ENCODE assay signal across 1 cellular context in the genomic region with DNA sequence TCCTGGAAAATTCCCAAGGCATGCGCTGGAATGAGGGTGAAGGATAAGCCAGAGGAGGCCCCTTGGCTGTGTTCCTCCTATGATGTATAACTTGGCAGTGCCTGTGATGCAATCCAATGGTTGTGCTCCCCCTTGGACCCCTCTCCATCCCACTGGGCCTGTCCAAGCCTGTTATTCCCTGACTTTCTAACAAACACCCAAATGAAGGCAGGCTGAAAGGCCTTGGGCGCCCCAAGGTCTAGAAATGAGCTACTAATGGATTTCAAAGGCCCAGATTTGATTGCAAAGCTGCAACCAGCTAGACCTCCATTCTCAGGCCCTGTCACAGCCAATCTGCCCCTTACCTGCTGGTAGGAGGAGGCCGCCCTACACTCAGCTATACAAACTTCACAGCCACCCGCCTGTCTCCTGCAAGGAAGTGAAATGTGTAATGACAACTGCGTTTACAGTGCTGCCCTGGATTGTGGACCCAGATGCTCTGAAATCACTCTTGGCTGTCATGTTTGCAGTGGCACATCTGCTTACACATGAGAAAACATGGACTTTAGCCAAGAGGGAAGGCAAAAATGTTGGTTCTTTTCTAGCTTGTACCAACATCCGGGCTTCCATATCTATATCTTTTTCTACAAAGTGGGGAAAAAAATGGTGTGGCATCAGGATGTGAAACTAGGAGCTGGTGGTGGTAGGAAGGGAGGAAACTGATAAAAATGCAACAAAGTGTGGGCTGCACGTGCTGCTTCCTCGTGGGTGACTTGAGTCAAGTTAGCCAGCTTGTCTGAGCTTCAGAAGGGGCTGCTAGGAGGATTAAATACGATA.
TF ChIP-seq lines count a peak whose summit lies in the region.

No MANE protein-coding gene starts in this region.

TF ChIP-seq in HepG2, 621 proteins besides CTCF, POLR2A, EP300 and RAD21 (continued from another document and continues in another):
- TF ChIP-seq, protein P1, sequence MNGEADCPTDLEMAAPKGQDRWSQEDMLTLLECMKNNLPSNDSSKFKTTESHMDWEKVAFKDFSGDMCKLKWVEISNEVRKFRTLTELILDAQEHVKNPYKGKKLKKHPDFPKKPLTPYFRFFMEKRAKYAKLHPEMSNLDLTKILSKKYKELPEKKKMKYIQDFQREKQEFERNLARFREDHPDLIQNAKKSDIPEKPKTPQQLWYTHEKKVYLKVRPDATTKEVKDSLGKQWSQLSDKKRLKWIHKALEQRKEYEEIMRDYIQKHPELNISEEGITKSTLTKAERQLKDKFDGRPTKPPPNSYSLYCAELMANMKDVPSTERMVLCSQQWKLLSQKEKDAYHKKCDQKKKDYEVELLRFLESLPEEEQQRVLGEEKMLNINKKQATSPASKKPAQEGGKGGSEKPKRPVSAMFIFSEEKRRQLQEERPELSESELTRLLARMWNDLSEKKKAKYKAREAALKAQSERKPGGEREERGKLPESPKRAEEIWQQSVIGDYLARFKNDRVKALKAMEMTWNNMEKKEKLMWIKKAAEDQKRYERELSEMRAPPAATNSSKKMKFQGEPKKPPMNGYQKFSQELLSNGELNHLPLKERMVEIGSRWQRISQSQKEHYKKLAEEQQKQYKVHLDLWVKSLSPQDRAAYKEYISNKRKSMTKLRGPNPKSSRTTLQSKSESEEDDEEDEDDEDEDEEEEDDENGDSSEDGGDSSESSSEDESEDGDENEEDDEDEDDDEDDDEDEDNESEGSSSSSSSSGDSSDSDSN (CRISPR knock-in tag; IDR thresholded peaks at IDR 0.05), result peak; percentile 59; the same call in 1 of the 2 replicates
- TF ChIP-seq SMARCE1 (IDR thresholded peaks at IDR 0.05; ENCODE audit: borderline replicate concordance) (no peak), SUZ12 (IDR thresholded peaks at IDR 0.05; ENCODE audit: low read depth, low read length) (no peak), ZNF44 (CRISPR knock-in tag; IDR thresholded peaks at IDR 0.05) (no peak), STAG1 (CRISPR knock-in tag; IDR thresholded peaks at IDR 0.05) (peak; percentile 33), SAP130 (CRISPR knock-in tag; IDR thresholded peaks at IDR 0.05; ENCODE audit: low read depth) (peak; percentile 88), NFIC (IDR thresholded peaks at IDR 0.05; ENCODE audit: low read length) (peak; percentile 77; the same call in 1 of the 2 replicates), FOXJ3 (CRISPR knock-in tag; IDR thresholded peaks at IDR 0.05; ENCODE audit: borderline replicate concordance) (peak; percentile 86; the same call in 1 of the 2 replicates), ARNT2 (CRISPR knock-in tag; IDR thresholded peaks at IDR 0.05; ENCODE audit: low read depth) (no peak), ZNF737 (CRISPR knock-in tag; IDR thresholded peaks at IDR 0.05; ENCODE audit: borderline replicate concordance) (no peak), SRSF1 (optimal IDR thresholded peaks at IDR 0.05; ENCODE audit: low read depth, low read length) (no peak), FOSL2 (CRISPR knock-in tag; IDR thresholded peaks at IDR 0.05) (peak; percentile 86), ZNF563 (CRISPR knock-in tag; IDR thresholded peaks at IDR 0.05) (0 out of 2 replicates have a peak, but pooled peaks have one; percentile 19), HNRNPK (IDR thresholded peaks at IDR 0.05; ENCODE audit: low read depth, low read length, poor library complexity, severe bottlenecking) (no peak), ZNF839 (CRISPR knock-in tag; IDR thresholded peaks at IDR 0.05; ENCODE audit: borderline replicate concordance) (no peak), TAF1 (CRISPR knock-in tag; IDR thresholded peaks at IDR 0.05) (peak; percentile 47), NCOA2 (CRISPR knock-in tag; IDR thresholded peaks at IDR 0.05) (peak; percentile 86), REPIN1 (CRISPR knock-in tag; IDR thresholded peaks at IDR 0.05; ENCODE audit: borderline replicate concordance, low read depth) (no peak; the same call in 1 of the 2 replicates), ZNF263 (CRISPR knock-in tag; IDR thresholded peaks at IDR 0.05) (peak; percentile 84), ZNF253 (CRISPR knock-in tag; IDR thresholded peaks at IDR 0.05; ENCODE audit: borderline replicate concordance) (no peak), GPN1 (CRISPR knock-in tag; IDR thresholded peaks at IDR 0.05; ENCODE audit: borderline replicate concordance) (no peak), ZNF792 (CRISPR knock-in tag; IDR thresholded peaks at IDR 0.05) (0 out of 2 replicates have a peak, but pooled peaks have one; percentile 71), ZNF3 (CRISPR knock-in tag; IDR thresholded peaks at IDR 0.05) (no peak), NR2F6 (IDR thresholded peaks at IDR 0.05) (peak; percentile 60), NR2F6 (CRISPR knock-in tag; IDR thresholded peaks at IDR 0.05) (peak; percentile 77)
- TF ChIP-seq, protein P2, sequence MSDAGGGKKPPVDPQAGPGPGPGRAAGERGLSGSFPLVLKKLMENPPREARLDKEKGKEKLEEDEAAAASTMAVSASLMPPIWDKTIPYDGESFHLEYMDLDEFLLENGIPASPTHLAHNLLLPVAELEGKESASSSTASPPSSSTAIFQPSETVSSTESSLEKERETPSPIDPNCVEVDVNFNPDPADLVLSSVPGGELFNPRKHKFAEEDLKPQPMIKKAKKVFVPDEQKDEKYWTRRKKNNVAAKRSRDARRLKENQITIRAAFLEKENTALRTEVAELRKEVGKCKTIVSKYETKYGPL (CRISPR knock-in tag; IDR thresholded peaks at IDR 0.05), result no peak
- TF ChIP-seq, protein P3, sequence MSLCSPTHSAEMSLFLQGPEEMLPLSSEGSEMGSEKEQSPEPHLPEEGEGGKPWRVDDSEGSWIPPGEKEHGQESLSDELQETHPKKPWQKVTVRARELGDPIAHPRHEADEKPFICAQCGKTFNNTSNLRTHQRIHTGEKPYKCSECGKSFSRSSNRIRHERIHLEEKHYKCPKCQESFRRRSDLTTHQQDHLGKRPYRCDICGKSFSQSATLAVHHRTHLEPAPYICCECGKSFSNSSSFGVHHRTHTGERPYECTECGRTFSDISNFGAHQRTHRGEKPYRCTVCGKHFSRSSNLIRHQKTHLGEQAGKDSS (CRISPR knock-in tag; IDR thresholded peaks at IDR 0.05; ENCODE audit: borderline replicate concordance, low read depth), result no peak; the same call in 1 of the 2 replicates
- TF ChIP-seq, protein P4, sequence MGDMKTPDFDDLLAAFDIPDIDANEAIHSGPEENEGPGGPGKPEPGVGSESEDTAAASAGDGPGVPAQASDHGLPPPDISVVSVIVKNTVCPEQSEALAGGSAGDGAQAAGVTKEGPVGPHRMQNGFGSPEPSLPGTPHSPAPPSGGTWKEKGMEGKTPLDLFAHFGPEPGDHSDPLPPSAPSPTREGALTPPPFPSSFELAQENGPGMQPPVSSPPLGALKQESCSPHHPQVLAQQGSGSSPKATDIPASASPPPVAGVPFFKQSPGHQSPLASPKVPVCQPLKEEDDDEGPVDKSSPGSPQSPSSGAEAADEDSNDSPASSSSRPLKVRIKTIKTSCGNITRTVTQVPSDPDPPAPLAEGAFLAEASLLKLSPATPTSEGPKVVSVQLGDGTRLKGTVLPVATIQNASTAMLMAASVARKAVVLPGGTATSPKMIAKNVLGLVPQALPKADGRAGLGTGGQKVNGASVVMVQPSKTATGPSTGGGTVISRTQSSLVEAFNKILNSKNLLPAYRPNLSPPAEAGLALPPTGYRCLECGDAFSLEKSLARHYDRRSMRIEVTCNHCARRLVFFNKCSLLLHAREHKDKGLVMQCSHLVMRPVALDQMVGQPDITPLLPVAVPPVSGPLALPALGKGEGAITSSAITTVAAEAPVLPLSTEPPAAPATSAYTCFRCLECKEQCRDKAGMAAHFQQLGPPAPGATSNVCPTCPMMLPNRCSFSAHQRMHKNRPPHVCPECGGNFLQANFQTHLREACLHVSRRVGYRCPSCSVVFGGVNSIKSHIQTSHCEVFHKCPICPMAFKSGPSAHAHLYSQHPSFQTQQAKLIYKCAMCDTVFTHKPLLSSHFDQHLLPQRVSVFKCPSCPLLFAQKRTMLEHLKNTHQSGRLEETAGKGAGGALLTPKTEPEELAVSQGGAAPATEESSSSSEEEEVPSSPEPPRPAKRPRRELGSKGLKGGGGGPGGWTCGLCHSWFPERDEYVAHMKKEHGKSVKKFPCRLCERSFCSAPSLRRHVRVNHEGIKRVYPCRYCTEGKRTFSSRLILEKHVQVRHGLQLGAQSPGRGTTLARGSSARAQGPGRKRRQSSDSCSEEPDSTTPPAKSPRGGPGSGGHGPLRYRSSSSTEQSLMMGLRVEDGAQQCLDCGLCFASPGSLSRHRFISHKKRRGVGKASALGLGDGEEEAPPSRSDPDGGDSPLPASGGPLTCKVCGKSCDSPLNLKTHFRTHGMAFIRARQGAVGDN (CRISPR knock-in tag; IDR thresholded peaks at IDR 0.05), result peak; percentile 60
- TF ChIP-seq, protein P5, sequence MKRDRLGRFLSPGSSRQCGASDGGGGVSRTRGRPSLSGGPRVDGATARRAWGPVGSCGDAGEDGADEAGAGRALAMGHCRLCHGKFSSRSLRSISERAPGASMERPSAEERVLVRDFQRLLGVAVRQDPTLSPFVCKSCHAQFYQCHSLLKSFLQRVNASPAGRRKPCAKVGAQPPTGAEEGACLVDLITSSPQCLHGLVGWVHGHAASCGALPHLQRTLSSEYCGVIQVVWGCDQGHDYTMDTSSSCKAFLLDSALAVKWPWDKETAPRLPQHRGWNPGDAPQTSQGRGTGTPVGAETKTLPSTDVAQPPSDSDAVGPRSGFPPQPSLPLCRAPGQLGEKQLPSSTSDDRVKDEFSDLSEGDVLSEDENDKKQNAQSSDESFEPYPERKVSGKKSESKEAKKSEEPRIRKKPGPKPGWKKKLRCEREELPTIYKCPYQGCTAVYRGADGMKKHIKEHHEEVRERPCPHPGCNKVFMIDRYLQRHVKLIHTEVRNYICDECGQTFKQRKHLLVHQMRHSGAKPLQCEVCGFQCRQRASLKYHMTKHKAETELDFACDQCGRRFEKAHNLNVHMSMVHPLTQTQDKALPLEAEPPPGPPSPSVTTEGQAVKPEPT (CRISPR knock-in tag; IDR thresholded peaks at IDR 0.05; ENCODE audit: low read depth), result no peak
- TF ChIP-seq, protein P6, sequence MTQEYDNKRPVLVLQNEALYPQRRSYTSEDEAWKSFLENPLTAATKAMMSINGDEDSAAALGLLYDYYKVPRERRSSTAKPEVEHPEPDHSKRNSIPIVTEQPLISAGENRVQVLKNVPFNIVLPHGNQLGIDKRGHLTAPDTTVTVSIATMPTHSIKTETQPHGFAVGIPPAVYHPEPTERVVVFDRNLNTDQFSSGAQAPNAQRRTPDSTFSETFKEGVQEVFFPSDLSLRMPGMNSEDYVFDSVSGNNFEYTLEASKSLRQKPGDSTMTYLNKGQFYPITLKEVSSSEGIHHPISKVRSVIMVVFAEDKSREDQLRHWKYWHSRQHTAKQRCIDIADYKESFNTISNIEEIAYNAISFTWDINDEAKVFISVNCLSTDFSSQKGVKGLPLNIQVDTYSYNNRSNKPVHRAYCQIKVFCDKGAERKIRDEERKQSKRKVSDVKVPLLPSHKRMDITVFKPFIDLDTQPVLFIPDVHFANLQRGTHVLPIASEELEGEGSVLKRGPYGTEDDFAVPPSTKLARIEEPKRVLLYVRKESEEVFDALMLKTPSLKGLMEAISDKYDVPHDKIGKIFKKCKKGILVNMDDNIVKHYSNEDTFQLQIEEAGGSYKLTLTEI (CRISPR knock-in tag; conservative IDR thresholded peaks at IDR 0.05), result no peak
- TF ChIP-seq, protein P7, sequence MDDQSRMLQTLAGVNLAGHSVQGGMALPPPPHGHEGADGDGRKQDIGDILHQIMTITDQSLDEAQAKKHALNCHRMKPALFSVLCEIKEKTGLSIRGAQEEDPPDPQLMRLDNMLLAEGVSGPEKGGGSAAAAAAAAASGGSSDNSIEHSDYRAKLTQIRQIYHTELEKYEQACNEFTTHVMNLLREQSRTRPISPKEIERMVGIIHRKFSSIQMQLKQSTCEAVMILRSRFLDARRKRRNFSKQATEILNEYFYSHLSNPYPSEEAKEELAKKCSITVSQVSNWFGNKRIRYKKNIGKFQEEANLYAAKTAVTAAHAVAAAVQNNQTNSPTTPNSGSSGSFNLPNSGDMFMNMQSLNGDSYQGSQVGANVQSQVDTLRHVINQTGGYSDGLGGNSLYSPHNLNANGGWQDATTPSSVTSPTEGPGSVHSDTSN (CRISPR knock-in tag; IDR thresholded peaks at IDR 0.05; ENCODE audit: borderline replicate concordance), result no peak
- TF ChIP-seq, protein P8, sequence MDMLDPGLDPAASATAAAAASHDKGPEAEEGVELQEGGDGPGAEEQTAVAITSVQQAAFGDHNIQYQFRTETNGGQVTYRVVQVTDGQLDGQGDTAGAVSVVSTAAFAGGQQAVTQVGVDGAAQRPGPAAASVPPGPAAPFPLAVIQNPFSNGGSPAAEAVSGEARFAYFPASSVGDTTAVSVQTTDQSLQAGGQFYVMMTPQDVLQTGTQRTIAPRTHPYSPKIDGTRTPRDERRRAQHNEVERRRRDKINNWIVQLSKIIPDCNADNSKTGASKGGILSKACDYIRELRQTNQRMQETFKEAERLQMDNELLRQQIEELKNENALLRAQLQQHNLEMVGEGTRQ (IDR thresholded peaks at IDR 0.05; ENCODE audit: low read depth, low read length), result no peak
- TF ChIP-seq, protein P8 (CRISPR knock-in tag; IDR thresholded peaks at IDR 0.05; ENCODE audit: borderline replicate concordance), result no peak
- TF ChIP-seq, protein P9, sequence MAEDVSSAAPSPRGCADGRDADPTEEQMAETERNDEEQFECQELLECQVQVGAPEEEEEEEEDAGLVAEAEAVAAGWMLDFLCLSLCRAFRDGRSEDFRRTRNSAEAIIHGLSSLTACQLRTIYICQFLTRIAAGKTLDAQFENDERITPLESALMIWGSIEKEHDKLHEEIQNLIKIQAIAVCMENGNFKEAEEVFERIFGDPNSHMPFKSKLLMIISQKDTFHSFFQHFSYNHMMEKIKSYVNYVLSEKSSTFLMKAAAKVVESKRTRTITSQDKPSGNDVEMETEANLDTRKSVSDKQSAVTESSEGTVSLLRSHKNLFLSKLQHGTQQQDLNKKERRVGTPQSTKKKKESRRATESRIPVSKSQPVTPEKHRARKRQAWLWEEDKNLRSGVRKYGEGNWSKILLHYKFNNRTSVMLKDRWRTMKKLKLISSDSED (CRISPR knock-in tag; IDR thresholded peaks at IDR 0.05), result no peak
- TF ChIP-seq, protein P10, sequence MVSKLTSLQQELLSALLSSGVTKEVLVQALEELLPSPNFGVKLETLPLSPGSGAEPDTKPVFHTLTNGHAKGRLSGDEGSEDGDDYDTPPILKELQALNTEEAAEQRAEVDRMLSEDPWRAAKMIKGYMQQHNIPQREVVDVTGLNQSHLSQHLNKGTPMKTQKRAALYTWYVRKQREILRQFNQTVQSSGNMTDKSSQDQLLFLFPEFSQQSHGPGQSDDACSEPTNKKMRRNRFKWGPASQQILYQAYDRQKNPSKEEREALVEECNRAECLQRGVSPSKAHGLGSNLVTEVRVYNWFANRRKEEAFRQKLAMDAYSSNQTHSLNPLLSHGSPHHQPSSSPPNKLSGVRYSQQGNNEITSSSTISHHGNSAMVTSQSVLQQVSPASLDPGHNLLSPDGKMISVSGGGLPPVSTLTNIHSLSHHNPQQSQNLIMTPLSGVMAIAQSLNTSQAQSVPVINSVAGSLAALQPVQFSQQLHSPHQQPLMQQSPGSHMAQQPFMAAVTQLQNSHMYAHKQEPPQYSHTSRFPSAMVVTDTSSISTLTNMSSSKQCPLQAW (CRISPR knock-in tag; IDR thresholded peaks at IDR 0.05), result no peak; the same call in 1 of the 2 replicates
